1 cellular context compared by ENCODE assay signal in the genomic region with DNA sequence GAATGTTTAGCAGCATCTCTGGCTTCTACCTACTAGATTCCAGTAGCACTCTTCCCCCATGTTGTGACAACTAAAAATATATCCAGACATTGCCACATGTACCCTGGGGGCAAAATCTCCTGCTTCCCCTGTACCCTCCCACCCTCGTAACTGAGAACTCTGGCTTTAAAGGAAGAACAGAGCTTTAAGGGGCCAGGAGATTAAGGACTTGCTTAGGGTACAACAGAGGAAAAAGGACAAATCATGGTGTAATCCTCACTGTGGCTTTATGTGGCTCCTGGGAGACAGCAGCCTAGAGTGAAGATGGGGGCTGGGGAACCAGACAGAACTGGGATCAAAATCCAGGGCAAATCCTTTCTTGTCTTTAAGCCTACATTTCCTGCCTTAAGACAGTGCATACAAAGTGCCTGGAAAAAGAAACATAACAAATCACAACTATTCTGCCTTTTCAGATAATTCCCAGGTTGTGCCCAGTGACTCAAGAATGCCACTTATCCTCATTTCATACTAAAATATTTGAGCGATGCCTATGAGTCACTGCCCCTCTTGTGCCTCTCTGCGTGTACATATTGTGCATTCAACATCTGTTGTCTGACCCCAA.
TF ChIP-seq lines count a peak whose summit lies in the region.

No MANE protein-coding gene starts in this region.

TF ChIP-seq in GM12878, 131 proteins besides CTCF, POLR2A, EP300 and RAD21 (continued from another document):
- TF ChIP-seq, protein P1, sequence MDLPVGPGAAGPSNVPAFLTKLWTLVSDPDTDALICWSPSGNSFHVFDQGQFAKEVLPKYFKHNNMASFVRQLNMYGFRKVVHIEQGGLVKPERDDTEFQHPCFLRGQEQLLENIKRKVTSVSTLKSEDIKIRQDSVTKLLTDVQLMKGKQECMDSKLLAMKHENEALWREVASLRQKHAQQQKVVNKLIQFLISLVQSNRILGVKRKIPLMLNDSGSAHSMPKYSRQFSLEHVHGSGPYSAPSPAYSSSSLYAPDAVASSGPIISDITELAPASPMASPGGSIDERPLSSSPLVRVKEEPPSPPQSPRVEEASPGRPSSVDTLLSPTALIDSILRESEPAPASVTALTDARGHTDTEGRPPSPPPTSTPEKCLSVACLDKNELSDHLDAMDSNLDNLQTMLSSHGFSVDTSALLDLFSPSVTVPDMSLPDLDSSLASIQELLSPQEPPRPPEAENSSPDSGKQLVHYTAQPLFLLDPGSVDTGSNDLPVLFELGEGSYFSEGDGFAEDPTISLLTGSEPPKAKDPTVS (IDR thresholded peaks at IDR 0.05; ENCODE audit: low read depth, low read length) = no peak
- TF ChIP-seq LARP7 (IDR thresholded peaks at IDR 0.05) (no peak), YY1 (IDR thresholded peaks at IDR 0.05; ENCODE audit: low read depth, low read length) (no peak), ATF7 (IDR thresholded peaks at IDR 0.05; ENCODE audit: low read depth) (no peak)
- TF ChIP-seq, protein P2, sequence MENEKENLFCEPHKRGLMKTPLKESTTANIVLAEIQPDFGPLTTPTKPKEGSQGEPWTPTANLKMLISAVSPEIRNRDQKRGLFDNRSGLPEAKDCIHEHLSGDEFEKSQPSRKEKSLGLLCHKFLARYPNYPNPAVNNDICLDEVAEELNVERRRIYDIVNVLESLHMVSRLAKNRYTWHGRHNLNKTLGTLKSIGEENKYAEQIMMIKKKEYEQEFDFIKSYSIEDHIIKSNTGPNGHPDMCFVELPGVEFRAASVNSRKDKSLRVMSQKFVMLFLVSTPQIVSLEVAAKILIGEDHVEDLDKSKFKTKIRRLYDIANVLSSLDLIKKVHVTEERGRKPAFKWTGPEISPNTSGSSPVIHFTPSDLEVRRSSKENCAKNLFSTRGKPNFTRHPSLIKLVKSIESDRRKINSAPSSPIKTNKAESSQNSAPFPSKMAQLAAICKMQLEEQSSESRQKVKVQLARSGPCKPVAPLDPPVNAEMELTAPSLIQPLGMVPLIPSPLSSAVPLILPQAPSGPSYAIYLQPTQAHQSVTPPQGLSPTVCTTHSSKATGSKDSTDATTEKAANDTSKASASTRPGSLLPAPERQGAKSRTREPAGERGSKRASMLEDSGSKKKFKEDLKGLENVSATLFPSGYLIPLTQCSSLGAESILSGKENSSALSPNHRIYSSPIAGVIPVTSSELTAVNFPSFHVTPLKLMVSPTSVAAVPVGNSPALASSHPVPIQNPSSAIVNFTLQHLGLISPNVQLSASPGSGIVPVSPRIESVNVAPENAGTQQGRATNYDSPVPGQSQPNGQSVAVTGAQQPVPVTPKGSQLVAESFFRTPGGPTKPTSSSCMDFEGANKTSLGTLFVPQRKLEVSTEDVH (IDR thresholded peaks at IDR 0.05; ENCODE audit: low read depth, partially characterized antibody) = no peak
- TF ChIP-seq, protein P3, sequence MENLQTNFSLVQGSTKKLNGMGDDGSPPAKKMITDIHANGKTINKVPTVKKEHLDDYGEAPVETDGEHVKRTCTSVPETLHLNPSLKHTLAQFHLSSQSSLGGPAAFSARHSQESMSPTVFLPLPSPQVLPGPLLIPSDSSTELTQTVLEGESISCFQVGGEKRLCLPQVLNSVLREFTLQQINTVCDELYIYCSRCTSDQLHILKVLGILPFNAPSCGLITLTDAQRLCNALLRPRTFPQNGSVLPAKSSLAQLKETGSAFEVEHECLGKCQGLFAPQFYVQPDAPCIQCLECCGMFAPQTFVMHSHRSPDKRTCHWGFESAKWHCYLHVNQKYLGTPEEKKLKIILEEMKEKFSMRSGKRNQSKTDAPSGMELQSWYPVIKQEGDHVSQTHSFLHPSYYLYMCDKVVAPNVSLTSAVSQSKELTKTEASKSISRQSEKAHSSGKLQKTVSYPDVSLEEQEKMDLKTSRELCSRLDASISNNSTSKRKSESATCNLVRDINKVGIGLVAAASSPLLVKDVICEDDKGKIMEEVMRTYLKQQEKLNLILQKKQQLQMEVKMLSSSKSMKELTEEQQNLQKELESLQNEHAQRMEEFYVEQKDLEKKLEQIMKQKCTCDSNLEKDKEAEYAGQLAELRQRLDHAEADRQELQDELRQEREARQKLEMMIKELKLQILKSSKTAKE (IDR thresholded peaks at IDR 0.05; ENCODE audit: low read depth, poor library complexity, severe bottlenecking) = no peak
